1 cellular context compared by ENCODE assay signal in the genomic region with DNA sequence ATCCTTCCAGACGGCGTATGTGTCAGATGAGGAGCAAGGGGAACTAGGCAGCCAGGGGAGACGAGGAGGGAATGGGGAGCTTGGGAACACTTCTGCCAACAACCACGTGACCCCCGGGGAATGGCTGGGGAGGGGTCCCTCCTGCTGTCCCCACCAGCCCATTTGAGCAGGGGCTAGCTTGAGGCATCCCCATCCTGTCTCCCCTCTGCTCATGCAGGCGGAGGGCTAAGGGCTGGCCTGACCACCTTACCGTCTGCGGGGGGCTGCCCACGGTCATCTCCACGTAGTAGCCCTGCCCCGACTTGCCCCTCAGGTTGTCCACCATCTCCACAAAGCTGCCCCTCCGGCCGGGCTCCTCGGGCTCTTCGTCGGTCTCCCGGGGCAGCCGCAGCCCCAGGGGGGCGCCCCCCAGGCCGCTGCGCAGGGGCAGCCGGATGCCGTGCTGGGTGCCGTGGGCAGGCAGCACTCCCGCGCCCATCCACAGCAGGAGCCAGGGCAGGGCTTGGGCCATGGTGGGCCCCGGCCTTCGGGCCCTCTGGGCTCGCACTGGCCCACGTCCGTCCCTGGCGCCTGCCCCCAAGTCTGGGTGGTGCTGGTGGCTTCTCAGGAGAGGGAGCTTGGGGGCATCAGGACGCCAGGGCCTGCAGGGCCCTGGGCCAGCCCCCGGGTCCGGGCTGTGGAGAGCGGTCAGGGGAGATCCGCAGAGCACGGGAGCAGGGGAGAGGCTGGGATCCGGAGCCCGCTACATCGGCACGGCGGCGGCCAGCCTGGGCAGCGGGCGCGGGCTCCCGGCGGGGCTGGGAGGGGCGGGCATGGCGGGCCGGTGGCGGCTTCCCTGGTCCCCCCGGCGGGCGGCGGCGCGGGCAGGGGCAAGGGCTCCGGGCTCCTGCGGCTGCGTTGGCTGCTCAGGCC.
A peak's percentile ranks its signal among the peaks of the same experiment; 100 is the strongest.
TF ChIP-seq lines count a peak whose summit lies in the region.

No MANE protein-coding gene starts in this region.

TF ChIP-seq in HepG2, 621 proteins besides CTCF, POLR2A, EP300 and RAD21 (continues in another document):
- 0 out of 2 replicates have a peak, but pooled peaks have one; percentile 5 for TF ChIP-seq KDM5B (CRISPR knock-in tag; IDR thresholded peaks at IDR 0.05; ENCODE audit: borderline replicate concordance)
- TF ChIP-seq, protein P1, sequence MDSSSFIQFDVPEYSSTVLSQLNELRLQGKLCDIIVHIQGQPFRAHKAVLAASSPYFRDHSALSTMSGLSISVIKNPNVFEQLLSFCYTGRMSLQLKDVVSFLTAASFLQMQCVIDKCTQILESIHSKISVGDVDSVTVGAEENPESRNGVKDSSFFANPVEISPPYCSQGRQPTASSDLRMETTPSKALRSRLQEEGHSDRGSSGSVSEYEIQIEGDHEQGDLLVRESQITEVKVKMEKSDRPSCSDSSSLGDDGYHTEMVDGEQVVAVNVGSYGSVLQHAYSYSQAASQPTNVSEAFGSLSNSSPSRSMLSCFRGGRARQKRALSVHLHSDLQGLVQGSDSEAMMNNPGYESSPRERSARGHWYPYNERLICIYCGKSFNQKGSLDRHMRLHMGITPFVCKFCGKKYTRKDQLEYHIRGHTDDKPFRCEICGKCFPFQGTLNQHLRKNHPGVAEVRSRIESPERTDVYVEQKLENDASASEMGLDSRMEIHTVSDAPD (CRISPR knock-in tag; IDR thresholded peaks at IDR 0.05), result 0 out of 2 replicates have a peak, but pooled peaks have one; percentile 35
- 0 out of 2 replicates have a peak, but pooled peaks have one; percentile 29 for TF ChIP-seq ZNF230 (CRISPR knock-in tag; IDR thresholded peaks at IDR 0.05)
- 0 out of 2 replicates have a peak, but pooled peaks have one; percentile 49 for TF ChIP-seq CHCHD3 (CRISPR knock-in tag; IDR thresholded peaks at IDR 0.05)
- peak; percentile 38; the same call in 1 of the 2 replicates for TF ChIP-seq RBFOX2 (IDR thresholded peaks at IDR 0.05; ENCODE audit: low read depth, low read length)
- TF ChIP-seq ZNF263 (CRISPR knock-in tag; IDR thresholded peaks at IDR 0.05), result peak; percentile 4; the same call in 1 of the 2 replicates
- 0 out of 2 replicates have a peak, but pooled peaks have one; percentile 22 for TF ChIP-seq NR1H2 (CRISPR knock-in tag; IDR thresholded peaks at IDR 0.05; ENCODE audit: borderline replicate concordance, low read depth)
- TF ChIP-seq RFX1 (IDR thresholded peaks at IDR 0.05), result no peak
- 0 out of 2 replicates have a peak, but pooled peaks have one; percentile 22 for TF ChIP-seq ZNF776 (CRISPR knock-in tag; IDR thresholded peaks at IDR 0.05)
- TF ChIP-seq, protein P2, sequence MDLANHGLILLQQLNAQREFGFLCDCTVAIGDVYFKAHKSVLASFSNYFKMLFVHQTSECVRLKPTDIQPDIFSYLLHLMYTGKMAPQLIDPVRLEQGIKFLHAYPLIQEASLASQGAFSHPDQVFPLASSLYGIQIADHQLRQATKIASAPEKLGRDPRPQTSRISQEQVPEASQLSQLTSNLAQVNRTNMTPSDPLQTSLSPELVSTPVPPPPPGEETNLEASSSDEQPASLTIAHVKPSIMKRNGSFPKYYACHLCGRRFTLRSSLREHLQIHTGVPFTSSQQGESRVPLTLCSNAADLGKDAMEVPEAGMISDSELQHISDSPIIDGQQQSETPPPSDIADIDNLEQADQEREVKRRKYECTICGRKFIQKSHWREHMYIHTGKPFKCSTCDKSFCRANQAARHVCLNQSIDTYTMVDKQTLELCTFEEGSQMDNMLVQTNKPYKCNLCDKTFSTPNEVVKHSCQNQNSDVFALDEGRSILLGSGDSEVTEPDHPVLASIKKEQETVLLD (CRISPR knock-in tag; IDR thresholded peaks at IDR 0.05; ENCODE audit: low read depth), result no peak
- TF ChIP-seq RAD51 (IDR thresholded peaks at IDR 0.05; ENCODE audit: borderline replicate concordance), result peak; percentile 33; the same call in 1 of the 2 replicates
- TF ChIP-seq IRX3 (CRISPR knock-in tag; IDR thresholded peaks at IDR 0.05; ENCODE audit: borderline replicate concordance, low read depth), result 0 out of 2 replicates have a peak, but pooled peaks have one; percentile 43
- peak; percentile 43; the same call in 1 of the 2 replicates for TF ChIP-seq ZNF563 (CRISPR knock-in tag; IDR thresholded peaks at IDR 0.05)
- TF ChIP-seq ZNF430 (CRISPR knock-in tag; IDR thresholded peaks at IDR 0.05), result peak; percentile 67; the same call in 1 of the 2 replicates
- peak; percentile 76 for TF ChIP-seq ZNF605 (CRISPR knock-in tag; IDR thresholded peaks at IDR 0.05)
- TF ChIP-seq, protein P3, sequence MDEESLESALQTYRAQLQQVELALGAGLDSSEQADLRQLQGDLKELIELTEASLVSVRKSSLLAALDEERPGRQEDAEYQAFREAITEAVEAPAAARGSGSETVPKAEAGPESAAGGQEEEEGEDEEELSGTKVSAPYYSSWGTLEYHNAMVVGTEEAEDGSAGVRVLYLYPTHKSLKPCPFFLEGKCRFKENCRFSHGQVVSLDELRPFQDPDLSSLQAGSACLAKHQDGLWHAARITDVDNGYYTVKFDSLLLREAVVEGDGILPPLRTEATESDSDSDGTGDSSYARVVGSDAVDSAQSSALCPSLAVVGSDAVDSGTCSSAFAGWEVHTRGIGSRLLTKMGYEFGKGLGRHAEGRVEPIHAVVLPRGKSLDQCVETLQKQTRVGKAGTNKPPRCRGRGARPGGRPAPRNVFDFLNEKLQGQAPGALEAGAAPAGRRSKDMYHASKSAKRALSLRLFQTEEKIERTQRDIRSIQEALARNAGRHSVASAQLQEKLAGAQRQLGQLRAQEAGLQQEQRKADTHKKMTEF (CRISPR knock-in tag; IDR thresholded peaks at IDR 0.05), result no peak
- TF ChIP-seq, protein P4, sequence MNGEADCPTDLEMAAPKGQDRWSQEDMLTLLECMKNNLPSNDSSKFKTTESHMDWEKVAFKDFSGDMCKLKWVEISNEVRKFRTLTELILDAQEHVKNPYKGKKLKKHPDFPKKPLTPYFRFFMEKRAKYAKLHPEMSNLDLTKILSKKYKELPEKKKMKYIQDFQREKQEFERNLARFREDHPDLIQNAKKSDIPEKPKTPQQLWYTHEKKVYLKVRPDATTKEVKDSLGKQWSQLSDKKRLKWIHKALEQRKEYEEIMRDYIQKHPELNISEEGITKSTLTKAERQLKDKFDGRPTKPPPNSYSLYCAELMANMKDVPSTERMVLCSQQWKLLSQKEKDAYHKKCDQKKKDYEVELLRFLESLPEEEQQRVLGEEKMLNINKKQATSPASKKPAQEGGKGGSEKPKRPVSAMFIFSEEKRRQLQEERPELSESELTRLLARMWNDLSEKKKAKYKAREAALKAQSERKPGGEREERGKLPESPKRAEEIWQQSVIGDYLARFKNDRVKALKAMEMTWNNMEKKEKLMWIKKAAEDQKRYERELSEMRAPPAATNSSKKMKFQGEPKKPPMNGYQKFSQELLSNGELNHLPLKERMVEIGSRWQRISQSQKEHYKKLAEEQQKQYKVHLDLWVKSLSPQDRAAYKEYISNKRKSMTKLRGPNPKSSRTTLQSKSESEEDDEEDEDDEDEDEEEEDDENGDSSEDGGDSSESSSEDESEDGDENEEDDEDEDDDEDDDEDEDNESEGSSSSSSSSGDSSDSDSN (CRISPR knock-in tag; IDR thresholded peaks at IDR 0.05), result peak; percentile 24
- TF ChIP-seq, protein P5, sequence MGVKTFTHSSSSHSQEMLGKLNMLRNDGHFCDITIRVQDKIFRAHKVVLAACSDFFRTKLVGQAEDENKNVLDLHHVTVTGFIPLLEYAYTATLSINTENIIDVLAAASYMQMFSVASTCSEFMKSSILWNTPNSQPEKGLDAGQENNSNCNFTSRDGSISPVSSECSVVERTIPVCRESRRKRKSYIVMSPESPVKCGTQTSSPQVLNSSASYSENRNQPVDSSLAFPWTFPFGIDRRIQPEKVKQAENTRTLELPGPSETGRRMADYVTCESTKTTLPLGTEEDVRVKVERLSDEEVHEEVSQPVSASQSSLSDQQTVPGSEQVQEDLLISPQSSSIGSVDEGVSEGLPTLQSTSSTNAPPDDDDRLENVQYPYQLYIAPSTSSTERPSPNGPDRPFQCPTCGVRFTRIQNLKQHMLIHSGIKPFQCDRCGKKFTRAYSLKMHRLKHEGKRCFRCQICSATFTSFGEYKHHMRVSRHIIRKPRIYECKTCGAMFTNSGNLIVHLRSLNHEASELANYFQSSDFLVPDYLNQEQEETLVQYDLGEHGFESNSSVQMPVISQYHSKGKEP (CRISPR knock-in tag; IDR thresholded peaks at IDR 0.05), result no peak
- TF ChIP-seq, protein P6, sequence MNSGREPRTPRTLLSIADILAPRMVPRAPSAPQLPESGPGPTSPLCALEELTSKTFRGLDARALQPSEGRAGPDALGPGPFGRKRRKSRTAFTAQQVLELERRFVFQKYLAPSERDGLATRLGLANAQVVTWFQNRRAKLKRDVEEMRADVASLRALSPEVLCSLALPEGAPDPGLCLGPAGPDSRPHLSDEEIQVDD (CRISPR knock-in tag; IDR thresholded peaks at IDR 0.05; ENCODE audit: borderline replicate concordance), result no peak
- no peak for TF ChIP-seq RARA (CRISPR knock-in tag; IDR thresholded peaks at IDR 0.05)
- TF ChIP-seq NCOA1 (CRISPR knock-in tag; IDR thresholded peaks at IDR 0.05), result no peak
- TF ChIP-seq, protein P7, sequence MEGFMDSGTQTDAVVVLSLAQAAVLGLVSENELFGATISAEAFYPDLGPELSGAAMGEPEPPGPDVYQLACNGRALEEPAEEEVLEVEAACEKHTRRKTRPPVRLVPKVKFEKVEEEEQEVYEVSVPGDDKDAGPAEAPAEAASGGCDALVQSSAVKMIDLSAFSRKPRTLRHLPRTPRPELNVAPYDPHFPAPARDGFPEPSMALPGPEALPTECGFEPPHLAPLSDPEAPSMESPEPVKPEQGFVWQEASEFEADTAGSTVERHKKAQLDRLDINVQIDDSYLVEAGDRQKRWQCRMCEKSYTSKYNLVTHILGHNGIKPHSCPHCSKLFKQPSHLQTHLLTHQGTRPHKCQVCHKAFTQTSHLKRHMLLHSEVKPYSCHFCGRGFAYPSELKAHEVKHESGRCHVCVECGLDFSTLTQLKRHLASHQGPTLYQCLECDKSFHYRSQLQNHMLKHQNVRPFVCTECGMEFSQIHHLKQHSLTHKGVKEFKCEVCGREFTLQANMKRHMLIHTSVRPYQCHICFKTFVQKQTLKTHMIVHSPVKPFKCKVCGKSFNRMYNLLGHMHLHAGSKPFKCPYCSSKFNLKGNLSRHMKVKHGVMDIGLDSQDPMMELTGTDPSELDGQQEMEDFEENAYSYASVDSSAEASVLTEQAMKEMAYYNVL (CRISPR knock-in tag; IDR thresholded peaks at IDR 0.05; ENCODE audit: borderline replicate concordance), result no peak
- no peak for TF ChIP-seq AKAP8 (CRISPR knock-in tag; IDR thresholded peaks at IDR 0.05)
- TF ChIP-seq, protein P8, sequence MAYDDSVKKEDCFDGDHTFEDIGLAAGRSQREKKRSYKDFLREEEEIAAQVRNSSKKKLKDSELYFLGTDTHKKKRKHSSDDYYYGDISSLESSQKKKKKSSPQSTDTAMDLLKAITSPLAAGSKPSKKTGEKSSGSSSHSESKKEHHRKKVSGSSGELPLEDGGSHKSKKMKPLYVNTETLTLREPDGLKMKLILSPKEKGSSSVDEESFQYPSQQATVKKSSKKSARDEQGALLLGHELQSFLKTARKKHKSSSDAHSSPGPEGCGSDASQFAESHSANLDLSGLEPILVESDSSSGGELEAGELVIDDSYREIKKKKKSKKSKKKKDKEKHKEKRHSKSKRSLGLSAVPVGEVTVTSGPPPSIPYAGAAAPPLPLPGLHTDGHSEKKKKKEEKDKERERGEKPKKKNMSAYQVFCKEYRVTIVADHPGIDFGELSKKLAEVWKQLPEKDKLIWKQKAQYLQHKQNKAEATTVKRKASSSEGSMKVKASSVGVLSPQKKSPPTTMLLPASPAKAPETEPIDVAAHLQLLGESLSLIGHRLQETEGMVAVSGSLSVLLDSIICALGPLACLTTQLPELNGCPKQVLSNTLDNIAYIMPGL (CRISPR knock-in tag; IDR thresholded peaks at IDR 0.05; ENCODE audit: borderline replicate concordance in 1 of 2, low read depth in 1 of 2), result peak in 1 of 2 experiments; percentile 54; a peak in 1 of 4 replicates
- TF ChIP-seq, protein P9, sequence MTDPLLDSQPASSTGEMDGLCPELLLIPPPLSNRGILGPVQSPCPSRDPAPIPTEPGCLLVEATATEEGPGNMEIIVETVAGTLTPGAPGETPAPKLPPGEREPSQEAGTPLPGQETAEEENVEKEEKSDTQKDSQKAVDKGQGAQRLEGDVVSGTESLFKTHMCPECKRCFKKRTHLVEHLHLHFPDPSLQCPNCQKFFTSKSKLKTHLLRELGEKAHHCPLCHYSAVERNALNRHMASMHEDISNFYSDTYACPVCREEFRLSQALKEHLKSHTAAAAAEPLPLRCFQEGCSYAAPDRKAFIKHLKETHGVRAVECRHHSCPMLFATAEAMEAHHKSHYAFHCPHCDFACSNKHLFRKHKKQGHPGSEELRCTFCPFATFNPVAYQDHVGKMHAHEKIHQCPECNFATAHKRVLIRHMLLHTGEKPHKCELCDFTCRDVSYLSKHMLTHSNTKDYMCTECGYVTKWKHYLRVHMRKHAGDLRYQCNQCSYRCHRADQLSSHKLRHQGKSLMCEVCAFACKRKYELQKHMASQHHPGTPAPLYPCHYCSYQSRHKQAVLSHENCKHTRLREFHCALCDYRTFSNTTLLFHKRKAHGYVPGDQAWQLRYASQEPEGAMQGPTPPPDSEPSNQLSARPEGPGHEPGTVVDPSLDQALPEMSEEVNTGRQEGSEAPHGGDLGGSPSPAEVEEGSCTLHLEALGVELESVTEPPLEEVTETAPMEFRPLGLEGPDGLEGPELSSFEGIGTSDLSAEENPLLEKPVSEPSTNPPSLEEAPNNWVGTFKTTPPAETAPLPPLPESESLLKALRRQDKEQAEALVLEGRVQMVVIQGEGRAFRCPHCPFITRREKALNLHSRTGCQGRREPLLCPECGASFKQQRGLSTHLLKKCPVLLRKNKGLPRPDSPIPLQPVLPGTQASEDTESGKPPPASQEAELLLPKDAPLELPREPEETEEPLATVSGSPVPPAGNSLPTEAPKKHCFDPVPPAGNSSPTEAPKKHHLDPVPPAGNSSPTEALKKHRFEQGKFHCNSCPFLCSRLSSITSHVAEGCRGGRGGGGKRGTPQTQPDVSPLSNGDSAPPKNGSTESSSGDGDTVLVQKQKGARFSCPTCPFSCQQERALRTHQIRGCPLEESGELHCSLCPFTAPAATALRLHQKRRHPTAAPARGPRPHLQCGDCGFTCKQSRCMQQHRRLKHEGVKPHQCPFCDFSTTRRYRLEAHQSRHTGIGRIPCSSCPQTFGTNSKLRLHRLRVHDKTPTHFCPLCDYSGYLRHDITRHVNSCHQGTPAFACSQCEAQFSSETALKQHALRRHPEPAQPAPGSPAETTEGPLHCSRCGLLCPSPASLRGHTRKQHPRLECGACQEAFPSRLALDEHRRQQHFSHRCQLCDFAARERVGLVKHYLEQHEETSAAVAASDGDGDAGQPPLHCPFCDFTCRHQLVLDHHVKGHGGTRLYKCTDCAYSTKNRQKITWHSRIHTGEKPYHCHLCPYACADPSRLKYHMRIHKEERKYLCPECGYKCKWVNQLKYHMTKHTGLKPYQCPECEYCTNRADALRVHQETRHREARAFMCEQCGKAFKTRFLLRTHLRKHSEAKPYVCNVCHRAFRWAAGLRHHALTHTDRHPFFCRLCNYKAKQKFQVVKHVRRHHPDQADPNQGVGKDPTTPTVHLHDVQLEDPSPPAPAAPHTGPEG (CRISPR knock-in tag; IDR thresholded peaks at IDR 0.05), result 0 out of 2 replicates have a peak, but pooled peaks have one; percentile 23
- TF ChIP-seq ZNF558 (CRISPR knock-in tag; IDR thresholded peaks at IDR 0.05; ENCODE audit: borderline replicate concordance), result no peak
